13 cellular contexts compared by ENCODE assay signal in the genomic region with DNA sequence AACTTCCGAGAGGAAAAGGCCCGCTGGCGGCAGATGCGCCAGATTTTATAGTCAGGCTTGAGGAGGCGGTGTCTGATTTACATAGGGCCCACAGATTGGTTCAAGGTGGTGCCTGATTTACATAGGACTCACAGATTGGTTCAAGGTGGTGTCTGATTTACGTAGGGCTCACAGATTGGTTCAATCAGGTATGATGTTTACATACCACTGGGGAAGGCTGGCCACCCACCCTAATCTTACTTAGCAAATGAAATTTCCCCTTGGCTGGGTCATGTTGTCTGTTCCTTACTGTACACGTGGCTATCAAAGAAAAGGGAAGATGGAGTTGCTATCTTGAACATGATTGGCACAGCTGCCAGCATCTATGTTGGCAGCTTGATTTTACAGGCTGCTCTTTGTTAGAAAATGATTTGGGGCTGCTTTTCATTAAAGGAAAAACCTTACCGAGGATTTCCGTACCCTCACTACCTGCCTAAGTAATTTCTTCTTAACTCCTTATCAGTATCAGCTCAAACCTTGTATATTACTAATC.
DNase-seq lines count a peak whose midpoint lies in the region; ATAC-seq and TF ChIP-seq lines count a peak whose summit lies in the region.
"Had no signal": no experiment of that assay in that cellular context is flagged by ENCODE, and none has a peak within 500 bp of the region (broad histone marks: within the 10 kb centered on the region; RNA-seq: fewer than 3 reads in every experiment).

No MANE protein-coding gene starts in this region.

- no peaks in the 10 kb centered on the region for H3K36me3 Mint-ChIP-seq in activated CD8-positive, alpha-beta memory T cell treated with anti-CD3 and anti-CD28 coated beads, Interleukin-2, amount 10 ng/mL, durations not matched to agents 7 days and 5 days
- H3K36me3 Mint-ChIP-seq: activated naive CD4-positive, alpha-beta T cell treated with anti-CD3 and anti-CD28 coated beads, Interleukin-2, amount 10 ng/mL, durations not matched to agents 7 days and 5 days had no signal

- no peaks in the 10 kb centered on the region for H3K4me1 Mint-ChIP-seq in activated CD8-positive, alpha-beta memory T cell treated with anti-CD3 and anti-CD28 coated beads, Interleukin-2, amount 10 ng/mL, durations not matched to agents 7 days and 5 days
- H3K4me1 Mint-ChIP-seq: activated naive CD4-positive, alpha-beta T cell treated with anti-CD3 and anti-CD28 coated beads, Interleukin-2, amount 10 ng/mL, durations not matched to agents 7 days and 5 days had no signal

- no peak overlapping the region for H3K4me3 ChIP-seq in fibroblast of mammary gland (ENCODE audit: control insufficient read depth, low read depth, low read length)
- H3K4me3 ChIP-seq: SJSA1 had no signal

- peaks cover 15% of the 10 kb centered on the region for H3K27me3 Mint-ChIP-seq in activated CD8-positive, alpha-beta memory T cell treated with anti-CD3 and anti-CD28 coated beads, Interleukin-2, amount 10 ng/mL, durations not matched to agents 7 days and 5 days

- in situ Hi-C loops in Caki2 (cut with HindIII; ENCODE audit: low pct_unique_long_range_greater_than_20kb, low sequenced_read_pairs): no loop called here

- DNase-seq in Caki2 (ENCODE audit: low read depth) (peak; percentile 95), HT1080 (ENCODE audit: low read depth) (peak; percentile 80), RPMI7951 (ENCODE audit: low read depth) (peak; percentile 33), fibroblast of mammary gland (ENCODE audit: low read depth) (peak; percentile 42), foreskin melanocyte (no peak)
- no peak for DNase-seq in activated CD8-positive, alpha-beta memory T cell treated with anti-CD3 and anti-CD28 coated beads, Interleukin-2, amount 10 ng/mL, durations not matched to agents 7 days and 5 days
- DNase-seq: activated CD4-positive, alpha-beta T cell treated with anti-CD3 and anti-CD28 coated beads, Interleukin-2, amount 10 ng/mL, durations not matched to agents 24 days and 14 days; activated naive CD4-positive, alpha-beta T cell treated with anti-CD3 and anti-CD28 coated beads, Interleukin-2, amount 10 ng/mL, durations not matched to agents 7 days and 5 days; stimulated activated CD4-positive, alpha-beta T cell treated with anti-CD3 and anti-CD28 coated beads, Interleukin-12 subunit alpha, Interleukin-12 subunit beta, amount 100 ng/mL, for 4 hours; T1000 had no signal

- TF ChIP-seq CTCF in fibroblast of mammary gland (conservative IDR thresholded peaks at IDR 0.05; ENCODE audit: control insufficient read depth, insufficient read depth, low read depth, low read length): no peak

- H3K4me3 Mint-ChIP-seq in activated CD8-positive, alpha-beta memory T cell treated with anti-CD3 and anti-CD28 coated beads, Interleukin-2, amount 10 ng/mL, durations not matched to agents 7 days and 5 days: no peak overlapping the region
- H3K4me3 Mint-ChIP-seq: activated CD4-positive, alpha-beta T cell treated with anti-CD3 and anti-CD28 coated beads, Interleukin-2, amount 10 ng/mL, durations not matched to agents 24 days and 14 days; activated naive CD4-positive, alpha-beta T cell treated with anti-CD3 and anti-CD28 coated beads, Interleukin-2, amount 10 ng/mL, durations not matched to agents 7 days and 5 days had no signal

- H3K27ac Mint-ChIP-seq in activated CD8-positive, alpha-beta memory T cell treated with anti-CD3 and anti-CD28 coated beads, Interleukin-2, amount 10 ng/mL, durations not matched to agents 7 days and 5 days: no peak overlapping the region
- H3K27ac Mint-ChIP-seq: activated CD4-positive, alpha-beta T cell treated with anti-CD3 and anti-CD28 coated beads, Interleukin-2, amount 10 ng/mL, durations not matched to agents 24 days and 14 days; activated naive CD4-positive, alpha-beta T cell treated with anti-CD3 and anti-CD28 coated beads, Interleukin-2, amount 10 ng/mL, durations not matched to agents 7 days and 5 days had no signal

- CTCF ChIA-PET in activated CD8-positive, alpha-beta memory T cell treated with anti-CD3 and anti-CD28 coated beads, Interleukin-2, amount 10 ng/mL, durations not matched to agents 7 days and 5 days (lab: Charles Lee): no interaction called here

- no peak for ATAC-seq in activated CD8-positive, alpha-beta memory T cell treated with anti-CD3 and anti-CD28 coated beads, Interleukin-2, amount 10 ng/mL, durations not matched to agents 7 days and 5 days
- no peak for ATAC-seq in HG02885 (IDR thresholded peaks at IDR 0.05; ENCODE audit: poor library complexity, unreplicated experiment)
- ATAC-seq in HG02588 (IDR thresholded peaks at IDR 0.05; ENCODE audit: unreplicated experiment): no peak

- no peaks in the 10 kb centered on the region for H3K9me3 Mint-ChIP-seq in activated CD8-positive, alpha-beta memory T cell treated with anti-CD3 and anti-CD28 coated beads, Interleukin-2, amount 10 ng/mL, durations not matched to agents 7 days and 5 days (ENCODE audit: low read depth)
- H3K9me3 Mint-ChIP-seq: activated CD4-positive, alpha-beta T cell treated with anti-CD3 and anti-CD28 coated beads, Interleukin-2, amount 10 ng/mL, durations not matched to agents 24 days and 14 days; activated naive CD4-positive, alpha-beta T cell treated with anti-CD3 and anti-CD28 coated beads, Interleukin-2, amount 10 ng/mL, durations not matched to agents 7 days and 5 days had no signal

Comparison
In these comparisons a context has a peak if more than half of its experiments do, and no peak if none do; other contexts are left out.
1. DNase-seq: peak in Caki2 (single experiment), HT1080 (single experiment), RPMI7951 (single experiment) and fibroblast of mammary gland (single experiment); none in foreskin melanocyte (single experiment) and activated CD8-positive, alpha-beta memory T cell treated with anti-CD3 and anti-CD28 coated beads, Interleukin-2, amount 10 ng/mL, durations not matched to agents 7 days and 5 days (single experiment).